ENCODE assay signal across 1 cellular context in genomic region chr11:70046089-70046488, GRCh38.
TF ChIP-seq lines count a peak whose summit lies in the region.

No MANE protein-coding gene starts in this region.

TF ChIP-seq in HepG2, 621 proteins besides CTCF, POLR2A, EP300 and RAD21:
- TF ChIP-seq ZNF770 (CRISPR knock-in tag; IDR thresholded peaks at IDR 0.05) (no peak), NFAT5 (CRISPR knock-in tag; IDR thresholded peaks at IDR 0.05) (no peak), SMAD1 (CRISPR knock-in tag; IDR thresholded peaks at IDR 0.05; ENCODE audit: borderline replicate concordance, low read depth) (no peak), ZKSCAN1 (IDR thresholded peaks at IDR 0.05; ENCODE audit: low read length) (no peak), ZBTB26 (CRISPR knock-in tag; IDR thresholded peaks at IDR 0.05; ENCODE audit: borderline replicate concordance) (no peak), PRDM15 (CRISPR knock-in tag; IDR thresholded peaks at IDR 0.05) (no peak), ZNF513 (CRISPR knock-in tag; conservative IDR thresholded peaks at IDR 0.05) (no peak), ZMYM4 (CRISPR knock-in tag; IDR thresholded peaks at IDR 0.05) (no peak), MLXIP (CRISPR knock-in tag; IDR thresholded peaks at IDR 0.05; ENCODE audit: borderline replicate concordance) (no peak), ZNF235 (CRISPR knock-in tag; IDR thresholded peaks at IDR 0.05; ENCODE audit: borderline replicate concordance) (no peak), ZNF629 (CRISPR knock-in tag; conservative IDR thresholded peaks at IDR 0.05) (no peak), ZNF816 (CRISPR knock-in tag; IDR thresholded peaks at IDR 0.05; ENCODE audit: borderline replicate concordance) (no peak), KDM6A (CRISPR knock-in tag; IDR thresholded peaks at IDR 0.05; ENCODE audit: low read depth) (no peak), NR1H2 (CRISPR knock-in tag; IDR thresholded peaks at IDR 0.05; ENCODE audit: borderline replicate concordance, low read depth) (no peak)
